Comparison of ENCODE assay signal across 27 cellular contexts in the genomic region with DNA sequence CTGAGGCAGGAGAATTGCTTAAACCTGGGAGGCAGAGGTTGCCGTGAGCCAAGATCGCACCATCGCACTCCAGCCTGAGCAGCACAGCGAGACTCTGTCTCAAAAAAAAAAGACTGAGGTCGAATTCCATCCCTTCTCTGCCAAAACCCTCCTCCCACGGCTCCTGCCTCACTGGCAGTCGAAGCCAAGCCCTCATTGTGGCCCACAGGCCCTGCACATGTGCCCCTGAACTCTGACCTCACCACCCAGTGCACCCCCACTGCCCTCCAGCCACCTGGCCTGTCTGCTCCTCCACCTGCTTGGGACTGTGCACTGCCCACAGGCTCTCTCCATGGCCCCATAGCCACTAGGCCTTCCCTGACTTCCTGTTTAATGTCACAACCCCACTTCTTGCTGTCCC.
"Had no signal": no experiment of that assay in that cellular context is flagged by ENCODE, and none has a peak within 500 bp of the region (broad histone marks: within the 10 kb centered on the region; RNA-seq: fewer than 3 reads in every experiment).

No MANE protein-coding gene starts in this region.

- H3K4me1 Mint-ChIP-seq: immature natural killer cell; stimulated activated effector memory CD8-positive, alpha-beta T cell treated with anti-CD3 and anti-CD28 coated beads, Interleukin-12 subunit alpha, Interleukin-12 subunit beta, amount 100 ng/mL, for 72 hours had no signal

- DNase-seq: dorsolateral prefrontal cortex; effector CD4-positive, alpha-beta T cell; foreskin keratinocyte; heart right ventricle; hippocampal formation; immature natural killer cell; islet precursor cell; kidney glomerular epithelial cell; mesenchymal stem cell; mucosa of descending colon; naive thymus-derived CD4-positive, alpha-beta T cell; nucleus accumbens; ovary; stimulated activated CD4-positive, alpha-beta T cell treated with anti-CD3 and anti-CD28 coated beads, Interleukin-2, amount 100 ng/mL, for 24 hours; stimulated activated CD4-positive, alpha-beta T cell treated with anti-CD3 and anti-CD28 coated beads, Interleukin-4, amount 100 ng/mL, for 24 hours; stimulated activated naive CD4-positive, alpha-beta T cell treated with Interleukin-2 at 50 U/mL for 16 hours; stomach; tibial artery had no signal

- H3K4me1 ChIP-seq: foreskin keratinocyte, gastroesophageal sphincter, heart right ventricle, stomach, tibial artery had no signal

- H3K27ac ChIP-seq: dorsolateral prefrontal cortex, epithelial cell of prostate, foreskin keratinocyte, gastroesophageal sphincter, heart right ventricle, neural progenitor cell, ovary, stomach, tibial artery had no signal

- H3K9me3 Mint-ChIP-seq: immature natural killer cell, type B pancreatic cell had no signal

- H3K27me3 ChIP-seq: dorsolateral prefrontal cortex, foreskin keratinocyte, neural progenitor cell, ovary, tibial artery had no signal

- H3K27ac Mint-ChIP-seq: mesothelial cell of epicardium; neural progenitor cell; stimulated activated effector memory CD8-positive, alpha-beta T cell treated with anti-CD3 and anti-CD28 coated beads, Interleukin-12 subunit alpha, Interleukin-12 subunit beta, amount 100 ng/mL, for 72 hours; type B pancreatic cell had no signal

- H3K4me3 Mint-ChIP-seq: immature natural killer cell; mesothelial cell of epicardium; naive thymus-derived CD4-positive, alpha-beta T cell; nephron; neural progenitor cell; stimulated activated effector memory CD8-positive, alpha-beta T cell treated with anti-CD3 and anti-CD28 coated beads, Interleukin-12 subunit alpha, Interleukin-12 subunit beta, amount 100 ng/mL, for 72 hours; type B pancreatic cell had no signal

- H3K36me3 Mint-ChIP-seq: immature natural killer cell; mesothelial cell of epicardium; neural progenitor cell; stimulated activated effector memory CD8-positive, alpha-beta T cell treated with anti-CD3 and anti-CD28 coated beads, Interleukin-12 subunit alpha, Interleukin-12 subunit beta, amount 100 ng/mL, for 72 hours; type B pancreatic cell had no signal

- H3K4me3 ChIP-seq: dorsolateral prefrontal cortex, gastroesophageal sphincter, heart right ventricle, mucosa of descending colon, neural progenitor cell, ovary, stomach, tibial artery had no signal

- H3K9me3 ChIP-seq: gastroesophageal sphincter, ovary had no signal

- ATAC-seq: esophagus mucosa; foreskin keratinocyte; gastroesophageal sphincter; heart right ventricle; mucosa of descending colon; naive thymus-derived CD4-positive, alpha-beta T cell; sciatic nerve; stimulated activated effector memory CD8-positive, alpha-beta T cell treated with anti-CD3 and anti-CD28 coated beads, Interleukin-12 subunit alpha, Interleukin-12 subunit beta, amount 100 ng/mL, for 72 hours had no signal

- H3K36me3 ChIP-seq: gastroesophageal sphincter, heart right ventricle, neural progenitor cell, ovary, stomach, tibial artery had no signal

- H3K27me3 Mint-ChIP-seq: naive thymus-derived CD4-positive, alpha-beta T cell; type B pancreatic cell had no signal
